34 cellular contexts compared by ENCODE assay signal in genomic region chr15:71221417-71221816, GRCh38.
"Had no signal": no experiment of that assay in that cellular context is flagged by ENCODE, and none has a peak within 500 bp of the region (broad histone marks: within the 10 kb centered on the region; RNA-seq: fewer than 3 reads in every experiment).

No MANE protein-coding gene starts in this region.

- H3K9me3 ChIP-seq: MG63 had no signal

- H3K4me3 ChIP-seq: MG63 had no signal

- DNase-seq: Karpas-422, Kasumi-1, MG63, MV-4-11, NCI-H1048, NCI-H1092, NCI-H1092 treated with DMSO at 0.1 percent for 48 hours, NCI-H1105, NCI-H1105 treated with DMSO at 0.1 percent for 48 hours, NCI-H1417, NCI-H1417 treated with DMSO at 0.1 percent for 48 hours, NCI-H1436, NCI-H1436 treated with DMSO at 0.1 percent for 48 hours, NCI-H146, NCI-H1694, NCI-H1694 treated with DMSO at 0.1 percent for 48 hours, NCI-H187, NCI-H187 treated with DMSO at 0.1 percent for 48 hours, NCI-H1930, NCI-H2029, NCI-H2029 treated with DMSO at 0.1 percent for 48 hours, NCI-H2081, NCI-H2081 treated with DMSO at 0.1 percent for 48 hours, NCI-H2107, NCI-H2171, NCI-H2171 treated with DMSO at 0.1 percent for 48 hours, NCI-H2227 treated with DMSO at 0.1 percent for 48 hours, NCI-H226, NCI-H345, NCI-H446, NCI-H446 treated with DMSO at 0.1 percent for 48 hours, NCI-H510A, NCI-H510A treated with DMSO at 0.1 percent for 48 hours, NCI-H524 had no signal

- H3K27me3 ChIP-seq: MG63 had no signal
